Comparison of ENCODE assay signal across 7 cellular contexts in the genomic region with DNA sequence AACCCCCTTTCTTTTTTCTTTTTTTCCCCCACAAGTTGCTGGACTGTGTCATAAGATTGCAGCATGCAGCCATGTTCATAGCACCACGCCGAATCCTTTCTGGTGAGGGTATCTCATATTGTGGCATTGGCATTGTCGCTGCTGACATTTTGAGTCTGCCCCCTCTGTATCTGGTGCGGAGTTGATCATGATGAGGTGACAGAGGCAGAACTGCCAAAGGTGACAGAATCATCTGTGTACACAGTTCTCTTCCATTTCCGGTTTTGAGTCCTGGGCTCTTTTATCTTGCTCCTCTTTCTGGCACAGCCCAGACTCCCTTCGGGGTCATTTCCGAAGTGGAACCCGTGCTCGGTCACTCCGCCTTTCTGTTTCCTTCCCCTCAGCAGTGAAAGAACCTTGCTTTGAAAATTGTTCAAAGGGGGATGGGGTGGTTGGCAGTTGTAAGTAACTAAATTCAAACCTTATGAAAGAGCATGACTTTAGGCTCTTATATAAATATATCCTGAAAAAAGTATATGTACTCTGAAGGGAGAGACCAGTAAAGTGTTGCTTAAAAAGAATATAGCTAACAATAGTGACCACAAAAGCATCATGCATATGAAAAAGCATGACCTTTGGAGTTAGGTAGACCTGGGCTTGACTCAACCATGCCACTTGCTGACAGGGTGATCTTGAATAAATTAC. TPM values are rescaled to one million over a fixed set of nuclear protein-coding genes. Genes with fewer than 3 reads are reported as not detected.
DNase-seq lines count a peak whose midpoint lies in the region; ATAC-seq and TF ChIP-seq lines count a peak whose summit lies in the region.

No MANE protein-coding gene starts in this region.

- H3K27me3 ChIP-seq in esophagus squamous epithelium = no peaks in the 10 kb centered on the region

- in situ Hi-C loops in G401 (cut with HindIII; ENCODE audit: low sequenced_read_pairs) = no loop called here

- H3K4me3 ChIP-seq in esophagus squamous epithelium = no peak overlapping the region

- POLR2A ChIA-PET in naive thymus-derived CD8-positive, alpha-beta T cell (lab: Charles Lee) = no interaction called here

- ATAC-seq in GM19397 (IDR thresholded peaks at IDR 0.05; ENCODE audit: unreplicated experiment) (peak; percentile 82), HG03159 (IDR thresholded peaks at IDR 0.05; ENCODE audit: unreplicated experiment) (peak; percentile 85)
- ATAC-seq in activated T-helper 17 cell treated with anti-CD3 and anti-CD28 coated beads, Interleukin-2, amount 50 U/mL, for 72 hours (replicated peaks) = peak; percentile 91
- peak; percentile 78 to 88 for ATAC-seq in naive thymus-derived CD8-positive, alpha-beta T cell

- TF ChIP-seq CTCF in esophagus squamous epithelium (IDR thresholded peaks at IDR 0.05) = no peak

- no peaks in the 10 kb centered on the region for H3K9me3 ChIP-seq in esophagus squamous epithelium

- peak overlapping the region in 2 of 4 donors; percentile 39 to 43 for H3K27ac ChIP-seq in esophagus squamous epithelium

- H3K36me3 ChIP-seq in esophagus squamous epithelium = no peaks in the 10 kb centered on the region

- DNase-seq in naive thymus-derived CD8-positive, alpha-beta T cell = peak in 7 of 10 donors; percentile 3 to 42 (median 17)
- DNase-seq in esophagus squamous epithelium (lab: John Stamatoyannopoulos, UW) = no peak
- DNase-seq in cerebellar nuclear complex (lab: John Stamatoyannopoulos, UW) = no peak
- no peak for DNase-seq in G401 (ENCODE audit: low spot score)

- no peaks in the 10 kb centered on the region for H3K27me3 Mint-ChIP-seq in activated T-helper 17 cell treated with anti-CD3 and anti-CD28 coated beads, Interleukin-2, amount 50 U/mL, for 72 hours
- H3K27me3 Mint-ChIP-seq in naive thymus-derived CD8-positive, alpha-beta T cell = peaks cover 0 to 10% (median 0%) of the 10 kb centered on the region in 5 donors

- peaks cover 0 to 17% (median 0%) of the 10 kb centered on the region in 3 donors for H3K4me1 ChIP-seq in esophagus squamous epithelium

- 56 to 59% methylated on average over 10 of the region's 10 CpGs for WGBS in esophagus squamous epithelium, 2 donors

- no peaks in the 10 kb centered on the region for H3K9me3 Mint-ChIP-seq in activated T-helper 17 cell treated with anti-CD3 and anti-CD28 coated beads, Interleukin-2, amount 50 U/mL, for 72 hours
- H3K9me3 Mint-ChIP-seq in naive thymus-derived CD8-positive, alpha-beta T cell = no peaks in the 10 kb centered on the region

- H3K36me3 Mint-ChIP-seq in activated T-helper 17 cell treated with anti-CD3 and anti-CD28 coated beads, Interleukin-2, amount 50 U/mL, for 72 hours (ENCODE audit: low read depth) = no peaks in the 10 kb centered on the region
- no peaks in the 10 kb centered on the region for H3K36me3 Mint-ChIP-seq in naive thymus-derived CD8-positive, alpha-beta T cell

- H3K27ac Mint-ChIP-seq in activated T-helper 17 cell treated with anti-CD3 and anti-CD28 coated beads, Interleukin-2, amount 50 U/mL, for 72 hours = peak overlapping the region; percentile 77
- peak overlapping the region in 9 of 10 donors; percentile 2 to 78 (median 41) for H3K27ac Mint-ChIP-seq in naive thymus-derived CD8-positive, alpha-beta T cell

- intact Hi-C loops in esophagus squamous epithelium (cut with DNase I) = no loop called here

- no peak for TF ChIP-seq POLR2A in esophagus squamous epithelium (IDR thresholded peaks at IDR 0.05)

- H3K4me1 Mint-ChIP-seq in activated T-helper 17 cell treated with anti-CD3 and anti-CD28 coated beads, Interleukin-2, amount 50 U/mL, for 72 hours = peaks cover 5% of the 10 kb centered on the region
- H3K4me1 Mint-ChIP-seq in naive thymus-derived CD8-positive, alpha-beta T cell = peaks cover 9 to 22% (median 15%) of the 10 kb centered on the region in 4 donors

- H3K4me3 Mint-ChIP-seq in activated T-helper 17 cell treated with anti-CD3 and anti-CD28 coated beads, Interleukin-2, amount 50 U/mL, for 72 hours = peak overlapping the region; percentile 68
- peak overlapping the region; percentile 62 to 90 (median 76) for H3K4me3 Mint-ChIP-seq in naive thymus-derived CD8-positive, alpha-beta T cell

RNA-seq across cellular contexts. Expression of a gene that starts 55.0 kb away (rescaled TPM):
- total RNA-seq in activated T-helper 17 cell treated with anti-CD3 and anti-CD28 coated beads, Interleukin-2, amount 50 U/mL, for 72 hours = 10 to 100 TPM; 10.2 to 13.9 TPM
- total RNA-seq in naive thymus-derived CD8-positive, alpha-beta T cell = 10 to 100 TPM; 17.0 to 18.8 TPM
- 1 to 10 TPM; 2.2 to 4.1 (median 2.7) TPM for polyA plus RNA-seq in naive thymus-derived CD8-positive, alpha-beta T cell
- 10 to 100 TPM; 27.4 to 47.3 (median 33.7) TPM for total RNA-seq in esophagus squamous epithelium
- 9.4 and 10.4 TPM in 2 replicates for total RNA-seq in G401 (2014; rRNA removed; shearing (Covaris generic))

Comparison
In these comparisons a context has a peak if more than half of its experiments do, and no peak if none do; other contexts are left out.
1. DNase-seq: peak in naive thymus-derived CD8-positive, alpha-beta T cell (7 of 10); none in esophagus squamous epithelium (single experiment), cerebellar nuclear complex (0 of 2) and G401 (single experiment).
2. Peak in every context shown above with its lines, with median percentiles within 50 percentile points of each other: ATAC-seq.